In genomic region chr3:71063768-71064287, GRCh38 we compare ENCODE assay signal across 8 cellular contexts.
DNase-seq lines count a peak whose midpoint lies in the region; ATAC-seq lines count a peak whose summit lies in the region.

No MANE protein-coding gene starts in this region.

- no peak overlapping the region for H3K27ac Mint-ChIP-seq in CD4-positive, alpha-beta memory T cell
- H3K27ac Mint-ChIP-seq in activated CD4-positive, alpha-beta T cell treated with anti-CD3 and anti-CD28 coated beads for 36 hours, result no peak overlapping the region
- no peak overlapping the region for H3K27ac Mint-ChIP-seq in stimulated activated naive B cell treated with anti-CD40 and anti-IgM and Interleukin-4, amounts not matched to agents 10 μg/mL and 1 μg/mL and 100 μg/mL, for 72 hours

- peak; percentile 51 for ATAC-seq in HG03354 (IDR thresholded peaks at IDR 0.05; ENCODE audit: poor library complexity, severe bottlenecking, unreplicated experiment)
- ATAC-seq in activated CD4-positive, alpha-beta T cell treated with anti-CD3 and anti-CD28 coated beads for 36 hours, result peak; percentile 35
- ATAC-seq in stimulated activated naive B cell treated with anti-CD40 and anti-IgM and Interleukin-4, amounts not matched to agents 10 μg/mL and 1 μg/mL and 100 μg/mL, for 72 hours (replicated peaks), result peak; percentile 49 to 56

- intact Hi-C loops in CD4-positive, alpha-beta memory T cell (cut with micrococcal nuclease), result loop anchor here (1.0 to 10.0 kb wide), 6 partner anchors 9 to 658 kb away; no protein-coding TSS in a partner anchor
- intact Hi-C loops in activated CD4-positive, alpha-beta T cell treated with anti-CD3 and anti-CD28 coated beads for 36 hours (cut with DNase I, micrococcal nuclease), result loop anchor here (1.0 to 10.0 kb wide), 17 partner anchors 14 to 1979 kb away; partner anchors contain the start of genes ARL6IP5 (in 1 of the 2) and UBA3 (in 1 of the 2)

- POLR2A ChIA-PET in CD4-positive, alpha-beta memory T cell (lab: Charles Lee; ENCODE audit: partially characterized antibody), result interaction anchor here (0.7 to 7.9 kb wide), 28 partner anchors 13 to 660 kb away, joined by 3 to 97 read pairs (median 6); partner anchors contain the start of gene FOXP1
- POLR2A ChIA-PET in activated CD4-positive, alpha-beta T cell treated with anti-CD3 and anti-CD28 coated beads for 36 hours (lab: Charles Lee), result interaction anchor here (0.6 to 2.5 kb wide), 14 partner anchors 12 to 1969 kb away, joined by 3 to 20 read pairs (median 4); partner anchors contain the start of gene FOXP1

- H3K9me3 Mint-ChIP-seq in CD4-positive, alpha-beta memory T cell, result no peaks in the 10 kb centered on the region
- H3K9me3 Mint-ChIP-seq in activated CD4-positive, alpha-beta T cell treated with anti-CD3 and anti-CD28 coated beads for 36 hours (ENCODE audit: low read depth), result no peaks in the 10 kb centered on the region
- H3K9me3 Mint-ChIP-seq in stimulated activated naive B cell treated with anti-CD40 and anti-IgM and Interleukin-4, amounts not matched to agents 10 μg/mL and 1 μg/mL and 100 μg/mL, for 72 hours, result no peaks in the 10 kb centered on the region

- no peaks in the 10 kb centered on the region for H3K9me3 ChIP-seq in CD4-positive, alpha-beta memory T cell (ENCODE audit: control insufficient read depth in 1 of 2, low read length in 2 of 2)
- no peaks in the 10 kb centered on the region for H3K9me3 ChIP-seq in effector memory CD4-positive, alpha-beta T cell (ENCODE audit: control insufficient read depth, low read length)

- peak overlapping the region; percentile 73 to 90 for H3K4me3 ChIP-seq in CD4-positive, alpha-beta memory T cell (ENCODE audit: low read length in 2 of 2)
- H3K4me3 ChIP-seq in effector memory CD4-positive, alpha-beta T cell (ENCODE audit: insufficient read depth, low read depth, low read length, poor library complexity, severe bottlenecking), result peak overlapping the region; percentile 72

- H3K4me3 Mint-ChIP-seq in CD4-positive, alpha-beta memory T cell, result no peak overlapping the region
- no peak overlapping the region for H3K4me3 Mint-ChIP-seq in activated CD4-positive, alpha-beta T cell treated with anti-CD3 and anti-CD28 coated beads for 36 hours
- no peak overlapping the region for H3K4me3 Mint-ChIP-seq in stimulated activated naive B cell treated with anti-CD40 and anti-IgM and Interleukin-4, amounts not matched to agents 10 μg/mL and 1 μg/mL and 100 μg/mL, for 72 hours

- H3K27ac ChIP-seq in CD4-positive, alpha-beta memory T cell (ENCODE audit: low read depth, low read length), result peak overlapping the region; percentile 90
- H3K27ac ChIP-seq in effector memory CD4-positive, alpha-beta T cell (ENCODE audit: insufficient read depth, low read length, poor library complexity, severe bottlenecking), result peak overlapping the region; percentile 96

- H3K36me3 ChIP-seq in CD4-positive, alpha-beta memory T cell (ENCODE audit: insufficient read depth, low read length), result no peaks in the 10 kb centered on the region
- no peaks in the 10 kb centered on the region for H3K36me3 ChIP-seq in effector memory CD4-positive, alpha-beta T cell (ENCODE audit: control insufficient read depth, insufficient read depth, low read length)

- H3K4me1 ChIP-seq in CD4-positive, alpha-beta memory T cell (ENCODE audit: insufficient read depth, low read length), result peaks cover 73% of the 10 kb centered on the region
- peaks cover 51% of the 10 kb centered on the region for H3K4me1 ChIP-seq in effector memory CD4-positive, alpha-beta T cell (ENCODE audit: control insufficient read depth, insufficient read depth, low read length, poor library complexity, severe bottlenecking)

- H3K4me1 Mint-ChIP-seq in CD4-positive, alpha-beta memory T cell, result peaks cover 32 to 68% (median 56%) of the 10 kb centered on the region in 4 donors
- peaks cover 63% of the 10 kb centered on the region for H3K4me1 Mint-ChIP-seq in activated CD4-positive, alpha-beta T cell treated with anti-CD3 and anti-CD28 coated beads for 36 hours
- H3K4me1 Mint-ChIP-seq in stimulated activated naive B cell treated with anti-CD40 and anti-IgM and Interleukin-4, amounts not matched to agents 10 μg/mL and 1 μg/mL and 100 μg/mL, for 72 hours, result peaks cover 29 to 34% of the 10 kb centered on the region in 2 donors

- no peaks in the 10 kb centered on the region for H3K27me3 Mint-ChIP-seq in CD4-positive, alpha-beta memory T cell
- no peaks in the 10 kb centered on the region for H3K27me3 Mint-ChIP-seq in activated CD4-positive, alpha-beta T cell treated with anti-CD3 and anti-CD28 coated beads for 36 hours
- H3K27me3 Mint-ChIP-seq in stimulated activated naive B cell treated with anti-CD40 and anti-IgM and Interleukin-4, amounts not matched to agents 10 μg/mL and 1 μg/mL and 100 μg/mL, for 72 hours, result no peaks in the 10 kb centered on the region

- CTCF ChIA-PET in CD4-positive, alpha-beta memory T cell (lab: Charles Lee; ENCODE audit: partially characterized antibody), result interaction anchor here (0.8 to 1.5 kb wide), 6 partner anchors 15 to 522 kb away, joined by 3 to 5 read pairs (median 3); no protein-coding TSS in a partner anchor
- CTCF ChIA-PET in activated CD4-positive, alpha-beta T cell treated with anti-CD3 and anti-CD28 coated beads for 36 hours (lab: Charles Lee), result interaction anchor here (0.6 to 1.7 kb wide), 6 partner anchors 9 to 519 kb away, joined by 3 to 11 read pairs (median 5); no protein-coding TSS in a partner anchor

- H3K36me3 Mint-ChIP-seq in CD4-positive, alpha-beta memory T cell, result peaks cover 0 to 19% of the 10 kb centered on the region in 2 donors
- peaks cover 24% of the 10 kb centered on the region for H3K36me3 Mint-ChIP-seq in activated CD4-positive, alpha-beta T cell treated with anti-CD3 and anti-CD28 coated beads for 36 hours (ENCODE audit: low read depth)
- peaks cover 3 to 13% of the 10 kb centered on the region in 2 donors for H3K36me3 Mint-ChIP-seq in stimulated activated naive B cell treated with anti-CD40 and anti-IgM and Interleukin-4, amounts not matched to agents 10 μg/mL and 1 μg/mL and 100 μg/mL, for 72 hours

- no peaks in the 10 kb centered on the region for H3K27me3 ChIP-seq in CD4-positive, alpha-beta memory T cell (ENCODE audit: insufficient read depth, low read length)
- no peaks in the 10 kb centered on the region for H3K27me3 ChIP-seq in effector memory CD4-positive, alpha-beta T cell (replicated peaks; ENCODE audit: control insufficient read depth, insufficient read depth, low read length, poor library complexity, severe bottlenecking)

- peak in 2 of 5 donors; percentile 18 to 68 for DNase-seq in CD4-positive, alpha-beta memory T cell
- peak; percentile 74 for DNase-seq in activated CD4-positive, alpha-beta T cell treated with anti-CD3 and anti-CD28 coated beads for 36 hours
- DNase-seq in effector memory CD4-positive, alpha-beta T cell, result no peak
- DNase-seq in medulla oblongata (ENCODE audit: extremely low spot score) (peak; percentile 59), cerebellar cortex (ENCODE audit: low spot score) (no peak), GM19238 (ENCODE audit: insufficient read length, low spot score) (no peak)
- peak; percentile 68 for DNase-seq in stimulated activated naive B cell treated with anti-CD40 and anti-IgM and Interleukin-4, amounts not matched to agents 10 μg/mL and 1 μg/mL and 100 μg/mL, for 72 hours

Comparison
In these comparisons a context has a peak if more than half of its experiments do, and no peak if none do; other contexts are left out.
1. DNase-seq: peak in activated CD4-positive, alpha-beta T cell treated with anti-CD3 and anti-CD28 coated beads for 36 hours (single experiment), medulla oblongata (single experiment) and stimulated activated naive B cell treated with anti-CD40 and anti-IgM and Interleukin-4, amounts not matched to agents 10 μg/mL and 1 μg/mL and 100 μg/mL, for 72 hours (single experiment); none in effector memory CD4-positive, alpha-beta T cell (0 of 3), cerebellar cortex (single experiment) and GM19238 (single experiment).
2. Peak in every context shown above with its lines, with median percentiles within 50 percentile points of each other: ATAC-seq.